34 cellular contexts compared by ENCODE assay signal in genomic region chr6:28345201-28345600, GRCh38.
"Had no signal": no experiment of that assay in that cellular context is flagged by ENCODE, and none has a peak within 500 bp of the region (broad histone marks: within the 10 kb centered on the region; RNA-seq: fewer than 3 reads in every experiment).

No MANE protein-coding gene starts in this region.

- H3K9me3 ChIP-seq: MG63 had no signal

- DNase-seq: Karpas-422, Kasumi-1, MG63, MM.1S, MV-4-11, NCI-H1048, NCI-H1092, NCI-H1092 treated with DMSO at 0.1 percent for 48 hours, NCI-H1105, NCI-H1105 treated with DMSO at 0.1 percent for 48 hours, NCI-H1417, NCI-H1417 treated with DMSO at 0.1 percent for 48 hours, NCI-H1436, NCI-H1436 treated with DMSO at 0.1 percent for 48 hours, NCI-H146, NCI-H1694, NCI-H1694 treated with DMSO at 0.1 percent for 48 hours, NCI-H187, NCI-H187 treated with DMSO at 0.1 percent for 48 hours, NCI-H1930, NCI-H2029, NCI-H2029 treated with DMSO at 0.1 percent for 48 hours, NCI-H2081, NCI-H2081 treated with DMSO at 0.1 percent for 48 hours, NCI-H2107, NCI-H2171, NCI-H2171 treated with DMSO at 0.1 percent for 48 hours, NCI-H2227 treated with DMSO at 0.1 percent for 48 hours, NCI-H226, NCI-H345, NCI-H446, NCI-H446 treated with DMSO at 0.1 percent for 48 hours, NCI-H510A, NCI-H510A treated with DMSO at 0.1 percent for 48 hours had no signal

- H3K4me3 ChIP-seq: MG63 had no signal

- H3K27me3 ChIP-seq: MG63 had no signal

- H3K36me3 ChIP-seq: MG63 had no signal
